Comparison of ENCODE assay signal across 8 cellular contexts in genomic region chr16:4766875-4767628, GRCh38. TPM values are rescaled to one million over a fixed set of nuclear protein-coding genes. Genes with fewer than 3 reads are reported as not detected.
DNase-seq lines count a peak whose midpoint lies in the region; ATAC-seq, FAIRE-seq and TF ChIP-seq lines count a peak whose summit lies in the region.

Gene ZNF500 (minus strand): TSS chr16:4767162. CDS start chr16:4765978, 1,184 bp downstream.

- H3K4me2 ChIP-seq in OCI-LY3 (ENCODE audit: low read length), result peak within 1 kb of the TSS; percentile 86
- peak within 1 kb of the TSS; percentile 90 for H3K4me2 ChIP-seq in endothelial cell of umbilical vein (ENCODE audit: insufficient read depth, low read length)

- FAIRE-seq in endothelial cell of umbilical vein (lab: Jason Lieb, UNC), result peak; percentile 98

- H2AFZ ChIP-seq in OCI-LY3 (ENCODE audit: low read depth, low read length) (peak within 1 kb of the TSS; percentile 73; the same call in 1 of the 2 replicates), endothelial cell of umbilical vein (ENCODE audit: low read depth, low read length) (peak within 1 kb of the TSS; percentile 83)

- DNase-seq in DMS 273 treated with DMSO at 0.1 percent for 48 hours (lab: John Stamatoyannopoulos, UW), result peak; percentile 91
- peak; percentile 92 for DNase-seq in HuH-7.5 (ENCODE audit: low spot score)
- peak; percentile 99 for DNase-seq in activated CD8-positive, alpha-beta memory T cell treated with anti-CD3 and anti-CD28 coated beads, Interleukin-2, amount 50 U/mL, for 48 hours
- peak; percentile 97 for DNase-seq in endothelial cell of umbilical vein (ENCODE audit: low read depth, low spot score)
- peak; percentile 97 for DNase-seq in midbrain (lab: John Stamatoyannopoulos, UW)
- DNase-seq in stimulated activated CD8-positive, alpha-beta memory T cell treated with anti-CD3 and anti-CD28 coated beads, Interleukin-15, amount 100 ng/mL, for 48 hours (ENCODE audit: low read depth in 2 of 2), result peak; percentile 92 to 95

- H3K9me3 ChIP-seq in OCI-LY3 (ENCODE audit: insufficient read depth, low read length), result no peaks in the 10 kb centered on the region
- no peaks in the 10 kb centered on the region for H3K9me3 ChIP-seq in endothelial cell of umbilical vein (replicated peaks; ENCODE audit: control insufficient read depth, insufficient read depth, low read length)

- TF ChIP-seq CTCF in OCI-LY3 (IDR thresholded peaks at IDR 0.05; ENCODE audit: low read depth, low read length) (no peak), endothelial cell of umbilical vein (IDR thresholded peaks at IDR 0.05; ENCODE audit: extremely low read depth in 1 of 2, insufficient read depth in 1 of 2, low read depth in 1 of 2, low read length in 2 of 2) (no peak)

- H4K20me1 ChIP-seq in OCI-LY3 (ENCODE audit: insufficient read depth, low read length) (no peaks in the 10 kb centered on the region), endothelial cell of umbilical vein (replicated peaks; ENCODE audit: control insufficient read depth, extremely low read depth, insufficient read depth, low read length) (no peaks in the 10 kb centered on the region)

- H3K4me1 ChIP-seq in OCI-LY3 (ENCODE audit: low read length) (peaks cover 10% of the 10 kb centered on the region), endothelial cell of umbilical vein (ENCODE audit: control insufficient read depth, extremely low read depth, insufficient read depth, low read length) (peaks cover 15% of the 10 kb centered on the region)

- H3K9ac ChIP-seq in OCI-LY3 (ENCODE audit: low read length), result peak within 1 kb of the TSS; percentile 70
- H3K9ac ChIP-seq in endothelial cell of umbilical vein (replicated peaks; ENCODE audit: extremely low read depth, insufficient read depth, low read length), result peak within 1 kb of the TSS; percentile 77

- peak; percentile 85 for TF ChIP-seq POLR2A in endothelial cell of umbilical vein (IDR thresholded peaks at IDR 0.05; ENCODE audit: low read depth, low read length)

- intact Hi-C loops in endothelial cell of umbilical vein (cut with micrococcal nuclease), result loop anchor here (1.0 to 2.0 kb wide), 2 partner anchors 33 to 190 kb away; partner anchors contain the start of genes ANKS3 and DNAAF8

- CTCF ChIA-PET in endothelial cell of umbilical vein (lab: Charles Lee), result no interaction called here

- H3K27ac ChIP-seq in OCI-LY3 (ENCODE audit: low read length), result peak within 1 kb of the TSS; percentile 25
- H3K27ac ChIP-seq in endothelial cell of umbilical vein (ENCODE audit: insufficient read depth, low read depth, low read length), result peak within 1 kb of the TSS; percentile 42

- dilution Hi-C loops in endothelial cell of umbilical vein (cut with MboI; ENCODE audit: extremely low pct_ligation_motif_present, low sequenced_read_pairs), result no loop called here

- H3K4me3 ChIP-seq in OCI-LY3 (ENCODE audit: low read length), result peak within 1 kb of the TSS; percentile 81
- peak within 1 kb of the TSS; percentile 46 to 98 (median 55) for H3K4me3 ChIP-seq in endothelial cell of umbilical vein (replicated peaks in 1 of 3; ENCODE audit: insufficient read depth in 1 of 3, low read depth in 1 of 3, low read length in 3 of 3)

- no TSS peak for BruUV-seq in endothelial cell of umbilical vein (replicated peaks; lab: Mats Ljungman, UMichigan)

- POLR2A ChIA-PET in endothelial cell of umbilical vein (lab: Charles Lee), result interaction anchor here (1.0 kb wide), 1 partner anchor 33 kb away, joined by 4 read pairs; the partner anchor contains the start of gene DNAAF8

- H3K9me1 ChIP-seq in endothelial cell of umbilical vein (replicated peaks; ENCODE audit: control insufficient read depth, extremely low read depth, insufficient read depth, low read length), result no peaks in the 10 kb centered on the region

- H3K36me3 ChIP-seq in OCI-LY3 (replicated peaks; ENCODE audit: low read depth, low read length) (peaks cover 7% of the 10 kb centered on the region), endothelial cell of umbilical vein (ENCODE audit: control insufficient read depth in 2 of 2, extremely low read depth in 1 of 2, insufficient read depth in 2 of 2, low read length in 2 of 2) (peaks cover 4 to 20% of the 10 kb centered on the region in 2 experiments)

- peak; percentile 80 for ATAC-seq in GM21528 (IDR thresholded peaks at IDR 0.05; ENCODE audit: low FRiP score, unreplicated experiment)

- H3K27me3 ChIP-seq in OCI-LY3 (ENCODE audit: low read depth, low read length), result no peaks in the 10 kb centered on the region
- no peaks in the 10 kb centered on the region for H3K27me3 ChIP-seq in endothelial cell of umbilical vein (ENCODE audit: control insufficient read depth in 2 of 2, insufficient read depth in 2 of 2, low read length in 2 of 2)

- H3K79me2 ChIP-seq in OCI-LY3 (ENCODE audit: low read length) (peaks cover 18% of the 10 kb centered on the region), endothelial cell of umbilical vein (ENCODE audit: control insufficient read depth, insufficient read depth, low read length) (peaks cover 12% of the 10 kb centered on the region)

TF ChIP-seq in endothelial cell of umbilical vein, 7 proteins besides CTCF, POLR2A, EP300 and RAD21:
- TF ChIP-seq MAX (IDR thresholded peaks at IDR 0.05; ENCODE audit: insufficient read depth, insufficient read length) (peak; percentile 3), FOS (IDR thresholded peaks at IDR 0.05; ENCODE audit: borderline replicate concordance, insufficient read depth, low read length) (no peak), POLR2AphosphoS5 (IDR thresholded peaks at IDR 0.05; ENCODE audit: insufficient read depth, low read depth, low read length) (peak; percentile 87), MYC (IDR thresholded peaks at IDR 0.05; ENCODE audit: low read depth, low read length) (no peak)
TF ChIP-seq in endothelial cell of umbilical vein: peak in this region for 2.

RNA-seq across cellular contexts. Expression of gene ZNF500, which starts in this region (rescaled TPM):
- 12.2 and 13.5 TPM in 2 replicates for total RNA-seq in endothelial cell of umbilical vein
- 8.6 and 12.8 TPM in 2 replicates for polyA plus RNA-seq in endothelial cell of umbilical vein
- 5.2 and 6.2 TPM in 2 replicates for polyA plus RNA-seq in endothelial cell of umbilical vein (2011; cell fraction: cytosol; rRNA removed)
- polyA plus RNA-seq in endothelial cell of umbilical vein (2011; cell fraction: nucleus; rRNA removed), result 13.1 and 14.2 TPM in 2 replicates
- 4.7 and 5.1 TPM in 2 replicates for polyA plus RNA-seq in endothelial cell of umbilical vein (2012)
- 6.4 and 10.3 TPM in 2 replicates for polyA minus RNA-seq in endothelial cell of umbilical vein
- polyA minus RNA-seq in endothelial cell of umbilical vein (2011; cell fraction: cytosol; rRNA and poly(A)+ RNA removed), result 6.5 TPM
- 5.6 and 7.4 TPM in 2 replicates for polyA minus RNA-seq in endothelial cell of umbilical vein (2011; cell fraction: nucleus; rRNA and poly(A)+ RNA removed)

Comparison
In these comparisons a context has a peak if more than half of its experiments do, and no peak if none do; other contexts are left out.
1. Peak in every context shown above with its lines: DNase-seq, ATAC-seq, H3K4me3 ChIP-seq and H3K27ac ChIP-seq.